Comparison of ENCODE assay signal across 8 cellular contexts in the genomic region with DNA sequence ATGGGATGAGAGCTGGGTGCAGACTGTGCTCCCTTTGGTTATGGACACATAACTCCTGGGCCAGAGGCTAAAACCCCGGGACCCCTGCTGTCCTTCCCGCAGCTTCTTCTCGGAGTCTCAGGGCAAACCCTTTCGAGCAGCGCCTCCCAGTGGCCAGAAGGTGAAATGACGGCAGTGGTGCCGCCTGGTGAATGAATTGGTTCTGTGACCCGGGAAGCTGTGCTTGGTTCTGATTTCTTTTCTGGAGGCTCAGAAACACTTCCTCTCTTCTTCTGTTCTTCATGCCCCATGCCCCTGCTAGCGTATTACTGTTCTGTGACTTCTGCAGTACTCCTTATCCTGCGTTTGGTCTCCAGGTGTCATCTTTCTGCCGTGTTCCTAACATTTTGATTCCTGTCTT.
A peak's percentile ranks its signal among the peaks of the same experiment; 100 is the strongest.
DNase-seq lines count a peak whose midpoint lies in the region; ATAC-seq, FAIRE-seq and TF ChIP-seq lines count a peak whose summit lies in the region.
"Not testable (repeated sequence)": the region's sequence is repeated elsewhere in the genome, so short reads cannot be mapped to it uniquely, and the experiment has no call there.

No MANE protein-coding gene starts in this region.

- H3K4me3 Mint-ChIP-seq in CD4-positive, alpha-beta T cell; activated CD8-positive, alpha-beta T cell treated with anti-CD3 and anti-CD28 coated beads, Interleukin-2, amount 10 ng/mL, durations not matched to agents 7 days and 5 days; neural progenitor cell: not testable (repeated sequence)
- H3K4me3 Mint-ChIP-seq in HFFc6, result peak overlapping the region; percentile 43

- 13% methylated on average over 4 of the region's 11 CpGs for WGBS in K562 (ENCODE audit: insufficient coverage, low coverage, missing lambda C conversion rate)
- 10 to 11% methylated on average over 7 to 9 of the region's 11 CpGs for WGBS in heart right ventricle, 2 donors

- not testable (repeated sequence) for H4K20me1 ChIP-seq in K562 (replicated peaks; ENCODE audit: control insufficient read depth, insufficient read depth, low read length); neural progenitor cell (ENCODE audit: low read depth)

- in situ Hi-C loops in K562 (cut with MboI), result not testable (repeated sequence)

- CTCF ChIA-PET in CD4-positive, alpha-beta T cell (lab: Charles Lee), result interaction anchor here (1.0 kb wide), 1 partner anchor 30 kb away, joined by 3 read pairs; no protein-coding TSS in a partner anchor
- CTCF ChIA-PET in activated CD8-positive, alpha-beta T cell treated with anti-CD3 and anti-CD28 coated beads, Interleukin-2, amount 10 ng/mL, durations not matched to agents 7 days and 5 days (lab: Charles Lee), result interaction anchor here (1.9 kb wide), 1 partner anchor 415 kb away, joined by 5 read pairs; no protein-coding TSS in a partner anchor
- CTCF ChIA-PET in K562 (lab: Yijun Ruan, JAX; ENCODE audit: low intra/inter-chr PET ratio), result not testable (repeated sequence)

- intact Hi-C loops in CD4-positive, alpha-beta T cell (cut with DNase I, micrococcal nuclease); K562 (cut with micrococcal nuclease): not testable (repeated sequence)
- intact Hi-C loops in heart right ventricle (cut with DNase I), result loop anchor here in 2 of 10 donors (5.0 to 10.0 kb wide), 2 partner anchors 343 to 416 kb away; no protein-coding TSS in a partner anchor

- not testable (repeated sequence) for H3K27me3 Mint-ChIP-seq in CD4-positive, alpha-beta T cell; HFFc6 (ENCODE audit: insufficient read depth); activated CD8-positive, alpha-beta T cell treated with anti-CD3 and anti-CD28 coated beads, Interleukin-2, amount 10 ng/mL, durations not matched to agents 7 days and 5 days (ENCODE audit: low read depth); neural progenitor cell (ENCODE audit: insufficient read depth, low read depth)

- H3K4me1 Mint-ChIP-seq in CD4-positive, alpha-beta T cell (ENCODE audit: low read depth); neural progenitor cell: not testable (repeated sequence)
- H3K4me1 Mint-ChIP-seq in HFFc6 (ENCODE audit: low read depth), result peaks cover 28% of the 10 kb centered on the region
- H3K4me1 Mint-ChIP-seq in activated CD8-positive, alpha-beta T cell treated with anti-CD3 and anti-CD28 coated beads, Interleukin-2, amount 10 ng/mL, durations not matched to agents 7 days and 5 days (ENCODE audit: low read depth), result peaks cover 18% of the 10 kb centered on the region

- not testable (repeated sequence) for H3K27ac Mint-ChIP-seq in CD4-positive, alpha-beta T cell; HFFc6; activated CD8-positive, alpha-beta T cell treated with anti-CD3 and anti-CD28 coated beads, Interleukin-2, amount 10 ng/mL, durations not matched to agents 7 days and 5 days; neural progenitor cell

- peak in 8 of 10 experiments; percentile 15 to 57 (median 33) for DNase-seq in CD4-positive, alpha-beta T cell
- not testable (repeated sequence) for DNase-seq in HFFc6; K562 (ENCODE audit: extremely low read depth in 1 of 4, low spot score in 3 of 4)
- DNase-seq in Peyer's patch (peak in 1 of 3 donors; percentile 72), heart right ventricle (peak in 1 of 2 donors; percentile 29), neural progenitor cell (ENCODE audit: low spot score) (peak; percentile 8)
- DNase-seq in activated CD8-positive, alpha-beta T cell treated with anti-CD3 and anti-CD28 coated beads, Interleukin-2, amount 10 ng/mL, durations not matched to agents 7 days and 5 days, result peak; percentile 51
- peak; percentile 25 for DNase-seq in stimulated activated CD8-positive, alpha-beta memory T cell treated with anti-CD3 and anti-CD28 coated beads, Interleukin-4, amount 100 ng/mL, for 24 hours (ENCODE audit: low read depth)

- peak; percentile 90 for FAIRE-seq in K562 (lab: Jason Lieb, UNC)

- H2AFZ ChIP-seq in K562 (ENCODE audit: low read depth, low read length), result not testable (repeated sequence)
- H2AFZ ChIP-seq in neural progenitor cell (replicated peaks), result peak overlapping the region; percentile 73

- not testable (repeated sequence) for ATAC-seq in CD4-positive, alpha-beta T cell (ENCODE audit: poor library complexity); activated CD8-positive, alpha-beta T cell treated with anti-CD3 and anti-CD28 coated beads, Interleukin-2, amount 10 ng/mL, durations not matched to agents 7 days and 5 days; K562; heart right ventricle

- TF ChIP-seq CTCF in CD4-positive, alpha-beta T cell (IDR thresholded peaks at IDR 0.05), result not testable (repeated sequence)
- peak; percentile 85 for TF ChIP-seq CTCF in HFFc6 (IDR thresholded peaks at IDR 0.05)
- peak in 4 of 6 experiments; percentile 39 to 50 (median 43) for TF ChIP-seq CTCF in Peyer's patch (IDR thresholded peaks at IDR 0.05)
- TF ChIP-seq CTCF in K562 (IDR thresholded peaks at IDR 0.05 in 2 of 3, conservative IDR thresholded peaks at IDR 0.05 in 1 of 3; ENCODE audit: insufficient read depth in 2 of 3, low read depth in 1 of 3, low read length in 3 of 3), result peak; percentile 36 to 55 (median 40); a peak in 5 of 6 replicates
- TF ChIP-seq CTCF in heart right ventricle (IDR thresholded peaks at IDR 0.05), result peak in 8 of 9 donors; percentile 21 to 74 (median 61)
- TF ChIP-seq CTCF in neural progenitor cell (IDR thresholded peaks at IDR 0.05), result peak; percentile 58

- H3K4me3 ChIP-seq in Peyer's patch, K562, heart right ventricle, neural progenitor cell: not testable (repeated sequence)

- not testable (repeated sequence) for H3K27me3 ChIP-seq in CD4-positive, alpha-beta T cell (ENCODE audit: control insufficient read depth, insufficient read depth, low read length); Peyer's patch; K562 (ENCODE audit: control insufficient read depth in 2 of 2, insufficient read depth in 2 of 2, low read length in 2 of 2); heart right ventricle; neural progenitor cell

- H3K36me3 ChIP-seq in Peyer's patch; K562 (ENCODE audit: control insufficient read depth, insufficient read depth, low read length); heart right ventricle; neural progenitor cell: not testable (repeated sequence)

- H3F3A ChIP-seq in neural progenitor cell (ENCODE audit: low read depth), result not testable (repeated sequence)

- BruUV-seq in K562 (replicated peaks; lab: Mats Ljungman, UMichigan), result not testable (repeated sequence)

- TF ChIP-seq POLR2A in Peyer's patch (IDR thresholded peaks at IDR 0.05); K562 (conservative IDR thresholded peaks at IDR 0.05): not testable (repeated sequence)

- TF ChIP-seq RAD21 in K562 (CRISPR knock-in tag; conservative IDR thresholded peaks at IDR 0.05 in 1 of 2, IDR thresholded peaks at IDR 0.05 in 1 of 2), result peak; percentile 40 to 53; a peak in 3 of 4 replicates

- H3K4me1 ChIP-seq in Peyer's patch, heart right ventricle, neural progenitor cell: not testable (repeated sequence)
- peaks cover 0 to 17% of the 10 kb centered on the region in 2 experiments; a peak in 3 of 5 replicates for H3K4me1 ChIP-seq in K562 (replicated peaks in 1 of 2; ENCODE audit: control insufficient read depth in 2 of 2, insufficient read depth in 2 of 2, low read length in 2 of 2)

- not testable (repeated sequence) for H3K36me3 Mint-ChIP-seq in CD4-positive, alpha-beta T cell (ENCODE audit: low read depth); HFFc6 (ENCODE audit: low read depth); activated CD8-positive, alpha-beta T cell treated with anti-CD3 and anti-CD28 coated beads, Interleukin-2, amount 10 ng/mL, durations not matched to agents 7 days and 5 days (ENCODE audit: low read depth); neural progenitor cell

- not testable (repeated sequence) for H3K9me3 ChIP-seq in CD4-positive, alpha-beta T cell (ENCODE audit: control insufficient read depth, low read length); Peyer's patch; K562 (replicated peaks; ENCODE audit: control insufficient read depth, insufficient read depth, low read depth, low read length); heart right ventricle; neural progenitor cell (ENCODE audit: low read depth)

- not testable (repeated sequence) for H3K79me2 ChIP-seq in K562 (ENCODE audit: control insufficient read depth, insufficient read depth, low read length); neural progenitor cell (ENCODE audit: low read depth)

- POLR2A ChIA-PET in CD4-positive, alpha-beta T cell (lab: Charles Lee); activated CD8-positive, alpha-beta T cell treated with anti-CD3 and anti-CD28 coated beads, Interleukin-2, amount 10 ng/mL, durations not matched to agents 7 days and 5 days (lab: Charles Lee); K562 (lab: Yijun Ruan, JAX): not testable (repeated sequence)

- H3K9me1 ChIP-seq in K562 (ENCODE audit: control insufficient read depth, insufficient read depth, low read length), result not testable (repeated sequence)

- H3K27ac ChIP-seq in CD4-positive, alpha-beta T cell (ENCODE audit: low read depth, low read length); Peyer's patch; K562 (ENCODE audit: extremely low read depth, low read depth, low read length); heart right ventricle; neural progenitor cell: not testable (repeated sequence)

- H3K4me2 ChIP-seq in K562 (ENCODE audit: insufficient read depth, low read length); neural progenitor cell: not testable (repeated sequence)

- H3K9ac ChIP-seq in K562 (ENCODE audit: insufficient read depth in 1 of 2, low read depth in 2 of 2, low read length in 2 of 2); neural progenitor cell: not testable (repeated sequence)

- not testable (repeated sequence) for H3K9me3 Mint-ChIP-seq in CD4-positive, alpha-beta T cell; HFFc6; activated CD8-positive, alpha-beta T cell treated with anti-CD3 and anti-CD28 coated beads, Interleukin-2, amount 10 ng/mL, durations not matched to agents 7 days and 5 days (ENCODE audit: insufficient read depth); neural progenitor cell

- TF ChIP-seq EP300 in K562 (IDR thresholded peaks at IDR 0.05; ENCODE audit: low read length), result not testable (repeated sequence)
